In genomic region chr12:59388694-59389093, GRCh38 we compare ENCODE assay signal across 8 cellular contexts.
"Had no signal": no experiment of that assay in that cellular context is flagged by ENCODE, and none has a peak within 500 bp of the region (broad histone marks: within the 10 kb centered on the region; RNA-seq: fewer than 3 reads in every experiment).

No MANE protein-coding gene starts in this region.

- H3K4me3 Mint-ChIP-seq: GM23338, H9 had no signal

- FAIRE-seq: H1, H54, HTR-8/SVneo, K562 had no signal

- DNase-seq: H9, HCEC 1CT, IMR-90 had no signal

- ATAC-seq: GM23338, K562 had no signal

- H3K27ac Mint-ChIP-seq: GM23338, H9 had no signal

- H3K4me3 ChIP-seq: GM23338, K562 had no signal

- H2AFZ ChIP-seq: GM23338 had no signal

- H3K4me2 ChIP-seq: GM23338 had no signal
